In genomic region chr3:37453393-37454391, GRCh38 we compare ENCODE assay signal across 9 cellular contexts. TPM values are rescaled to one million over a fixed set of nuclear protein-coding genes. Genes with fewer than 3 reads are reported as not detected.
DNase-seq lines count a peak whose midpoint lies in the region; ATAC-seq, FAIRE-seq and TF ChIP-seq lines count a peak whose summit lies in the region.
"Had no signal": no experiment of that assay in that cellular context is flagged by ENCODE, and none has a peak within 500 bp of the region (broad histone marks: within the 10 kb centered on the region; RNA-seq: fewer than 3 reads in every experiment).

No MANE protein-coding gene starts in this region.

- no peak overlapping the region for H3K4me2 ChIP-seq in astrocyte (ENCODE audit: low read length)

- peaks cover 45% of the 10 kb centered on the region for H3K27me3 Mint-ChIP-seq in astrocyte (ENCODE audit: low read depth, unreplicated experiment)

- 41 to 56% (median 52%) methylated on average over 18 of the region's 18 CpGs for WGBS in small intestine, 3 donors

- H3K27ac ChIP-seq in astrocyte (ENCODE audit: low read depth, low read length) (no peak overlapping the region), small intestine (ENCODE audit: low read depth in 1 of 2, low read length in 1 of 2) (peak overlapping the region; percentile 21 to 46)

- peaks cover 8% of the 10 kb centered on the region for H3K4me1 Mint-ChIP-seq in astrocyte (ENCODE audit: low read depth, unreplicated experiment)

- H2AFZ ChIP-seq in astrocyte (ENCODE audit: low read depth, low read length) = no peak overlapping the region

- peak; percentile 29 for DNase-seq in HEK293T (ENCODE audit: extremely low spot score)
- DNase-seq in astrocyte (ENCODE audit: low read depth) = no peak
- DNase-seq in inferior parietal cortex (ENCODE audit: extremely low spot score) = peak; percentile 47
- peak; percentile 37 for DNase-seq in small intestine
- no peak for DNase-seq in SKM-1 (lab: John Stamatoyannopoulos, UW; ENCODE audit: unreplicated experiment)
- no peak for DNase-seq in H4 (ENCODE audit: low spot score)
- DNase-seq: OCI-M1 had no signal

- H3K36me3 Mint-ChIP-seq in astrocyte (ENCODE audit: low read depth, unreplicated experiment) = no peaks in the 10 kb centered on the region

- FAIRE-seq in astrocyte (lab: Jason Lieb, UNC) (no peak), small intestine (lab: Jason Lieb, UNC) (no peak)

- H3K9me3 ChIP-seq in astrocyte (ENCODE audit: insufficient read depth, low read depth, low read length) (no peaks in the 10 kb centered on the region), small intestine (ENCODE audit: control insufficient read depth, low read depth) (no peaks in the 10 kb centered on the region)

- H3K4me3 ChIP-seq in astrocyte (ENCODE audit: insufficient read depth, low read depth, low read length) (no peak overlapping the region), small intestine (ENCODE audit: low read depth in 1 of 2, low read length in 2 of 2) (no peak overlapping the region)

- POLR2A ChIA-PET in HEK293T (lab: Yijun Ruan, JAX) = no interaction called here

- peaks cover 8% of the 10 kb centered on the region for H4K20me1 ChIP-seq in astrocyte (ENCODE audit: insufficient read depth, low read length)

- peaks cover 68% of the 10 kb centered on the region for H3K27me3 ChIP-seq in astrocyte (ENCODE audit: insufficient read depth, low read length)
- no peaks in the 10 kb centered on the region for H3K27me3 ChIP-seq in small intestine (ENCODE audit: control insufficient read depth in 2 of 2, insufficient read depth in 2 of 2, low read length in 2 of 2)

- no peaks in the 10 kb centered on the region for H3K36me3 ChIP-seq in astrocyte (ENCODE audit: insufficient read depth, low read length)
- H3K36me3 ChIP-seq in small intestine (ENCODE audit: control insufficient read depth in 2 of 2, insufficient read depth in 2 of 2, low read length in 2 of 2) = no peaks in the 10 kb centered on the region

- no peaks in the 10 kb centered on the region for H3K9me3 Mint-ChIP-seq in astrocyte (ENCODE audit: unreplicated experiment)

- H3K4me1 ChIP-seq in astrocyte (ENCODE audit: insufficient read depth, low read length) (peaks cover 4% of the 10 kb centered on the region), small intestine (ENCODE audit: control insufficient read depth in 2 of 2, insufficient read depth in 1 of 2, low read depth in 1 of 2, low read length in 1 of 2) (peaks cover 0 to 2% of the 10 kb centered on the region in 2 donors)

- ATAC-seq in HG03565 (IDR thresholded peaks at IDR 0.05; ENCODE audit: unreplicated experiment) = no peak
- ATAC-seq in HG03571 (IDR thresholded peaks at IDR 0.05; ENCODE audit: unreplicated experiment) = no peak

- CTCF ChIA-PET in HEK293T (lab: Yijun Ruan, JAX) = interaction anchor here (0.5 kb wide), 1 partner anchor 11 kb away, joined by 3 read pairs; no protein-coding TSS in a partner anchor

- peak overlapping the region; percentile 68 for H3K4me3 Mint-ChIP-seq in astrocyte (ENCODE audit: unreplicated experiment)

- H3K9ac ChIP-seq in astrocyte (ENCODE audit: low read length) = no peak overlapping the region

- H3K79me2 ChIP-seq in astrocyte (ENCODE audit: insufficient read depth, low read length) = no peaks in the 10 kb centered on the region

- no peak overlapping the region for H3K27ac Mint-ChIP-seq in astrocyte (ENCODE audit: unreplicated experiment)

- no peak for TF ChIP-seq CTCF in astrocyte (IDR thresholded peaks at IDR 0.05; ENCODE audit: insufficient read depth, low read depth, low read length)

TF ChIP-seq in HEK293T, 16 proteins besides CTCF, POLR2A, EP300 and RAD21:
- TF ChIP-seq SUZ12 (IDR thresholded peaks at IDR 0.05) (no peak), SP1 (IDR thresholded peaks at IDR 0.05) (no peak), FOXM1 (IDR thresholded peaks at IDR 0.05; ENCODE audit: borderline replicate concordance) (no peak), BHLHE40 (IDR thresholded peaks at IDR 0.05; ENCODE audit: borderline replicate concordance) (no peak)
TF ChIP-seq in HEK293T: peak in this region for 0.

RNA-seq across cellular contexts. Expression of gene ITGA9, which starts 1.8 kb away (rescaled TPM):
- total RNA-seq in astrocyte = 3.9 and 5.9 TPM in 2 replicates
- polyA plus RNA-seq in small intestine = 1 to 10 TPM; 1.1 to 7.3 (median 1.6) TPM
- total RNA-seq in H4 (2014; rRNA removed; shearing (Covaris generic)) = 0.14 TPM in 1 of 2 replicates, not detected in the other

Comparison
In these comparisons a context has a peak if more than half of its experiments do, and no peak if none do; other contexts are left out.
1. DNase-seq: peak in HEK293T (single experiment), inferior parietal cortex (single experiment) and small intestine (single experiment); none in astrocyte (single experiment), SKM-1 (single experiment) and H4 (single experiment).